In genomic region chr6:158818008-158818579, GRCh38 we compare ENCODE assay signal across 8 cellular contexts. TPM values are rescaled to one million over a fixed set of nuclear protein-coding genes. Genes with fewer than 3 reads are reported as not detected.
DNase-seq lines count a peak whose midpoint lies in the region; ATAC-seq lines count a peak whose summit lies in the region.

No MANE protein-coding gene starts in this region.

- CTCF ChIA-PET in T-cell (lab: Charles Lee), result interaction anchor here in 1 of 2 donors (1.8 kb wide), 1 partner anchor 51 kb away, joined by 6 read pairs; no protein-coding TSS in a partner anchor

- no peaks in the 10 kb centered on the region for H3K27me3 Mint-ChIP-seq in T-cell

- H3K4me3 Mint-ChIP-seq in T-cell, result peak overlapping the region; percentile 98 to 99 (median 98)

- WGBS in aorta, 2 donors, result 0 to 1% methylated on average over 48 to 53 of the region's 53 CpGs

- peaks cover 0 to 3% (median 0%) of the 10 kb centered on the region in 3 donors for H3K9me3 Mint-ChIP-seq in T-cell

- H3K27ac ChIP-seq in rectal smooth muscle tissue (ENCODE audit: low read depth, low read length), result peak overlapping the region; percentile 88
- H3K27ac ChIP-seq in aorta (ENCODE audit: low read depth in 1 of 2, low read length in 2 of 2), result peak overlapping the region; percentile 26 to 34

- peak; percentile 88 for DNase-seq in DMS53 (lab: John Stamatoyannopoulos, UW)
- peak; percentile 74 for DNase-seq in LHCN-M2 (ENCODE audit: low read depth)
- peak; percentile 52 to 84 (median 70) for DNase-seq in T-cell
- peak; percentile 93 for DNase-seq in adipocyte (ENCODE audit: low read depth)
- DNase-seq in left cardiac atrium, result peak; percentile 88
- DNase-seq in aorta, result peak; percentile 85 to 94

- H3K4me3 ChIP-seq in adipocyte (ENCODE audit: low read length) (peak overlapping the region; percentile 83), rectal smooth muscle tissue (ENCODE audit: low read length) (peak overlapping the region; percentile 96), aorta (ENCODE audit: low read length in 2 of 2) (peak overlapping the region; percentile 86 to 94)

- H3K36me3 ChIP-seq in adipocyte (ENCODE audit: control insufficient read depth, insufficient read depth, low read length, severe bottlenecking), result no peaks in the 10 kb centered on the region
- H3K36me3 ChIP-seq in rectal smooth muscle tissue (ENCODE audit: control insufficient read depth, insufficient read depth, low read length), result peaks cover 3% of the 10 kb centered on the region
- H3K36me3 ChIP-seq in aorta (ENCODE audit: control insufficient read depth in 1 of 2, insufficient read depth in 2 of 2, low read length in 1 of 2), result no peaks in the 10 kb centered on the region

- H3K27ac Mint-ChIP-seq in T-cell, result peak overlapping the region; percentile 98 to 99

- peaks cover 41% of the 10 kb centered on the region for H3K36me3 Mint-ChIP-seq in T-cell

- intact Hi-C loops in left cardiac atrium (cut with DNase I) (loop anchor here in 1 of 2 donors (5.0 kb wide), 1 partner anchor 111 kb away; no protein-coding TSS in a partner anchor), aorta (cut with DNase I) (loop anchor here (5.0 to 10.0 kb wide), 2 partner anchors 49 to 113 kb away; no protein-coding TSS in a partner anchor)

- POLR2A ChIA-PET in T-cell (lab: Charles Lee), result interaction anchor here in 1 of 2 donors (0.7 to 2.2 kb wide), 2 partner anchors 51 to 174 kb away, joined by 3 to 22 read pairs; no protein-coding TSS in a partner anchor

- H3K27me3 ChIP-seq in adipocyte (replicated peaks; ENCODE audit: control insufficient read depth, insufficient read depth, low read length), result no peaks in the 10 kb centered on the region
- no peaks in the 10 kb centered on the region for H3K27me3 ChIP-seq in rectal smooth muscle tissue (ENCODE audit: control insufficient read depth, insufficient read depth, low read length)
- no peaks in the 10 kb centered on the region for H3K27me3 ChIP-seq in aorta (ENCODE audit: control insufficient read depth in 1 of 2, insufficient read depth in 2 of 2, low read length in 1 of 2)

- H3K4me1 Mint-ChIP-seq in T-cell, result peaks cover 47 to 60% (median 48%) of the 10 kb centered on the region in 3 donors

- H3K9me3 ChIP-seq in adipocyte (ENCODE audit: control insufficient read depth, low read length) (no peaks in the 10 kb centered on the region), aorta (ENCODE audit: control insufficient read depth, low read length) (no peaks in the 10 kb centered on the region)

- ATAC-seq in GM21528 (IDR thresholded peaks at IDR 0.05; ENCODE audit: low FRiP score, unreplicated experiment) (peak; percentile 35), T-cell (replicated peaks in 1 of 4) (peak; percentile 55 to 71 (median 68)), left cardiac atrium (peak; percentile 84 to 86), aorta (ENCODE audit: low FRiP score) (peak; percentile 88)

- H3K4me1 ChIP-seq in adipocyte (ENCODE audit: control insufficient read depth, insufficient read depth, low read length) (peaks cover 7% of the 10 kb centered on the region), rectal smooth muscle tissue (ENCODE audit: control insufficient read depth, insufficient read depth, low read length) (no peaks in the 10 kb centered on the region), aorta (ENCODE audit: control insufficient read depth in 1 of 2, insufficient read depth in 2 of 2, low read length in 2 of 2) (no peaks in the 10 kb centered on the region)

- H3K9ac ChIP-seq in adipocyte (ENCODE audit: low read length) (peak overlapping the region; percentile 70), rectal smooth muscle tissue (ENCODE audit: low read length) (peak overlapping the region; percentile 95)

RNA-seq across cellular contexts. Expression of gene EZR, which starts 1.1 kb away (rescaled TPM):
- total RNA-seq in LHCN-M2 (2014; rRNA removed) (84.7 and 93.2 TPM in 2 replicates), T-cell (100 to 1,000 TPM; 176 to 286 (median 272) TPM), left cardiac atrium (100 to 1,000 TPM; 140 to 217 TPM), aorta (10 to 100 TPM; 44.8 to 56.2 TPM)
- polyA plus RNA-seq in LHCN-M2 (2012), result 163 TPM
- polyA plus RNA-seq in aorta, result 100 to 1,000 TPM in 1 of 2 donors, 10 to 100 TPM in 1; 13.4 to 127 TPM

Comparison
In these comparisons a context has a peak if more than half of its experiments do, and no peak if none do; other contexts are left out.
1. Peak in every context shown above with its lines: DNase-seq, ATAC-seq, H3K4me3 ChIP-seq and H3K27ac ChIP-seq.
2. ATAC-seq: peak in every context shown above with its lines; median percentile 88 in aorta; 85 in left cardiac atrium; 68 in T-cell; 35 in GM21528.